Comparison of ENCODE assay signal across 1 cellular context in the genomic region with DNA sequence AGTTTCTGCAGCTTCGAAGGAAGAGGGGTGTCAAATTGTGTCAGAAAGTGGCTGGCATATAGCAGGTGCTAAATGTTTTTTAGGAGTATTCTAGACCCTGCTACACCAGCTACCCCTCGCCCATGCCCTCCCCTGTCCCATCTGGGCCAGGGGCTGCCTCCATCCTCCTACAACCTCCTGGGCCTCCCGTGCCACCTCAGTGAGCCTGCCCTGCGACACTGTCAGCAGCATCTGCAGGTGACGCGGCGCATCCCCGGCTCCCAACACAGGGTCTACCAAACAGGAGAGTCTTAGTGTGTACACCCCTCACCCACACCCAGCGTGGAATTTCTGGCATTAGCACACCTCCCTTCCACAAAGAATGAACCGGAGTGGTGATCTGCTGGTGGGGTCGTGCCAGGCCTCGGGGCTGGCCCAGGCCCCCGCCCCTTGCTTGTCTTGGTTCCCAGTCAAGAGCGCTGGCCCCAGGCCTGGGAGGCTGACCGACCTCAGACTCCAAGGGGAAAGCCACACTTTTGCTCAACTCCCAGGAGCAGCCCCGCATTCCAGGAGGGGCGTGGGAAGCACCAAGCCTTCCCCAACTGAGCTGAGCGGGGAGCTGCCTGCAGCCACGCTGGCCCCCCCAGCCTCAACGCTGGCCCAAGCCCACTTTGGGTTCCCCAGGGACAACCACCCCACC.
TF ChIP-seq lines count a peak whose summit lies in the region.

No MANE protein-coding gene starts in this region.

TF ChIP-seq in HepG2, 621 proteins besides CTCF, POLR2A, EP300 and RAD21:
- no peak for TF ChIP-seq GATA4 (IDR thresholded peaks at IDR 0.05; ENCODE audit: borderline replicate concordance, low read depth)
- TF ChIP-seq, protein P1, sequence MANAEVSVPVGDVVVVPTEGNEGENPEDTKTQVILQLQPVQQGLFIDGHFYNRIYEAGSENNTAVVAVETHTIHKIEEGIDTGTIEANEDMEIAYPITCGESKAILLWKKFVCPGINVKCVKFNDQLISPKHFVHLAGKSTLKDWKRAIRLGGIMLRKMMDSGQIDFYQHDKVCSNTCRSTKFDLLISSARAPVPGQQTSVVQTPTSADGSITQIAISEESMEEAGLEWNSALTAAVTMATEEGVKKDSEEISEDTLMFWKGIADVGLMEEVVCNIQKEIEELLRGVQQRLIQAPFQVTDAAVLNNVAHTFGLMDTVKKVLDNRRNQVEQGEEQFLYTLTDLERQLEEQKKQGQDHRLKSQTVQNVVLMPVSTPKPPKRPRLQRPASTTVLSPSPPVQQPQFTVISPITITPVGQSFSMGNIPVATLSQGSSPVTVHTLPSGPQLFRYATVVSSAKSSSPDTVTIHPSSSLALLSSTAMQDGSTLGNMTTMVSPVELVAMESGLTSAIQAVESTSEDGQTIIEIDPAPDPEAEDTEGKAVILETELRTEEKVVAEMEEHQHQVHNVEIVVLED (CRISPR knock-in tag; IDR thresholded peaks at IDR 0.05; ENCODE audit: borderline replicate concordance) = no peak
- no peak for TF ChIP-seq HNF4A (CRISPR knock-in tag; IDR thresholded peaks at IDR 0.05)
- TF ChIP-seq, protein P2, sequence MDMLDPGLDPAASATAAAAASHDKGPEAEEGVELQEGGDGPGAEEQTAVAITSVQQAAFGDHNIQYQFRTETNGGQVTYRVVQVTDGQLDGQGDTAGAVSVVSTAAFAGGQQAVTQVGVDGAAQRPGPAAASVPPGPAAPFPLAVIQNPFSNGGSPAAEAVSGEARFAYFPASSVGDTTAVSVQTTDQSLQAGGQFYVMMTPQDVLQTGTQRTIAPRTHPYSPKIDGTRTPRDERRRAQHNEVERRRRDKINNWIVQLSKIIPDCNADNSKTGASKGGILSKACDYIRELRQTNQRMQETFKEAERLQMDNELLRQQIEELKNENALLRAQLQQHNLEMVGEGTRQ (IDR thresholded peaks at IDR 0.05; ENCODE audit: low read depth, low read length) = no peak
- TF ChIP-seq, protein P2 (CRISPR knock-in tag; IDR thresholded peaks at IDR 0.05; ENCODE audit: borderline replicate concordance) = no peak
- TF ChIP-seq PTBP1 (IDR thresholded peaks at IDR 0.05; ENCODE audit: low read depth, low read length, poor library complexity, severe bottlenecking) = no peak
- TF ChIP-seq MBNL3 (CRISPR knock-in tag; conservative IDR thresholded peaks at IDR 0.05) = no peak
- TF ChIP-seq GABPA (IDR thresholded peaks at IDR 0.05; ENCODE audit: low read depth, low read length) = no peak
- no peak for TF ChIP-seq GABPA (CRISPR knock-in tag; IDR thresholded peaks at IDR 0.05; ENCODE audit: low read depth)
- TF ChIP-seq, protein P3, sequence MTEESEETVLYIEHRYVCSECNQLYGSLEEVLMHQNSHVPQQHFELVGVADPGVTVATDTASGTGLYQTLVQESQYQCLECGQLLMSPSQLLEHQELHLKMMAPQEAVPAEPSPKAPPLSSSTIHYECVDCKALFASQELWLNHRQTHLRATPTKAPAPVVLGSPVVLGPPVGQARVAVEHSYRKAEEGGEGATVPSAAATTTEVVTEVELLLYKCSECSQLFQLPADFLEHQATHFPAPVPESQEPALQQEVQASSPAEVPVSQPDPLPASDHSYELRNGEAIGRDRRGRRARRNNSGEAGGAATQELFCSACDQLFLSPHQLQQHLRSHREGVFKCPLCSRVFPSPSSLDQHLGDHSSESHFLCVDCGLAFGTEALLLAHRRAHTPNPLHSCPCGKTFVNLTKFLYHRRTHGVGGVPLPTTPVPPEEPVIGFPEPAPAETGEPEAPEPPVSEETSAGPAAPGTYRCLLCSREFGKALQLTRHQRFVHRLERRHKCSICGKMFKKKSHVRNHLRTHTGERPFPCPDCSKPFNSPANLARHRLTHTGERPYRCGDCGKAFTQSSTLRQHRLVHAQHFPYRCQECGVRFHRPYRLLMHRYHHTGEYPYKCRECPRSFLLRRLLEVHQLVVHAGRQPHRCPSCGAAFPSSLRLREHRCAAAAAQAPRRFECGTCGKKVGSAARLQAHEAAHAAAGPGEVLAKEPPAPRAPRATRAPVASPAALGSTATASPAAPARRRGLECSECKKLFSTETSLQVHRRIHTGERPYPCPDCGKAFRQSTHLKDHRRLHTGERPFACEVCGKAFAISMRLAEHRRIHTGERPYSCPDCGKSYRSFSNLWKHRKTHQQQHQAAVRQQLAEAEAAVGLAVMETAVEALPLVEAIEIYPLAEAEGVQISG (CRISPR knock-in tag; IDR thresholded peaks at IDR 0.05) = no peak
- no peak for TF ChIP-seq CBX1 (IDR thresholded peaks at IDR 0.05; ENCODE audit: low read depth)
- TF ChIP-seq ZNF335 (CRISPR knock-in tag; IDR thresholded peaks at IDR 0.05) = no peak
- no peak for TF ChIP-seq ZNF329 (CRISPR knock-in tag; IDR thresholded peaks at IDR 0.05; ENCODE audit: low read depth)
- TF ChIP-seq ZSCAN25 (CRISPR knock-in tag; IDR thresholded peaks at IDR 0.05) = no peak
- TF ChIP-seq, protein P4, sequence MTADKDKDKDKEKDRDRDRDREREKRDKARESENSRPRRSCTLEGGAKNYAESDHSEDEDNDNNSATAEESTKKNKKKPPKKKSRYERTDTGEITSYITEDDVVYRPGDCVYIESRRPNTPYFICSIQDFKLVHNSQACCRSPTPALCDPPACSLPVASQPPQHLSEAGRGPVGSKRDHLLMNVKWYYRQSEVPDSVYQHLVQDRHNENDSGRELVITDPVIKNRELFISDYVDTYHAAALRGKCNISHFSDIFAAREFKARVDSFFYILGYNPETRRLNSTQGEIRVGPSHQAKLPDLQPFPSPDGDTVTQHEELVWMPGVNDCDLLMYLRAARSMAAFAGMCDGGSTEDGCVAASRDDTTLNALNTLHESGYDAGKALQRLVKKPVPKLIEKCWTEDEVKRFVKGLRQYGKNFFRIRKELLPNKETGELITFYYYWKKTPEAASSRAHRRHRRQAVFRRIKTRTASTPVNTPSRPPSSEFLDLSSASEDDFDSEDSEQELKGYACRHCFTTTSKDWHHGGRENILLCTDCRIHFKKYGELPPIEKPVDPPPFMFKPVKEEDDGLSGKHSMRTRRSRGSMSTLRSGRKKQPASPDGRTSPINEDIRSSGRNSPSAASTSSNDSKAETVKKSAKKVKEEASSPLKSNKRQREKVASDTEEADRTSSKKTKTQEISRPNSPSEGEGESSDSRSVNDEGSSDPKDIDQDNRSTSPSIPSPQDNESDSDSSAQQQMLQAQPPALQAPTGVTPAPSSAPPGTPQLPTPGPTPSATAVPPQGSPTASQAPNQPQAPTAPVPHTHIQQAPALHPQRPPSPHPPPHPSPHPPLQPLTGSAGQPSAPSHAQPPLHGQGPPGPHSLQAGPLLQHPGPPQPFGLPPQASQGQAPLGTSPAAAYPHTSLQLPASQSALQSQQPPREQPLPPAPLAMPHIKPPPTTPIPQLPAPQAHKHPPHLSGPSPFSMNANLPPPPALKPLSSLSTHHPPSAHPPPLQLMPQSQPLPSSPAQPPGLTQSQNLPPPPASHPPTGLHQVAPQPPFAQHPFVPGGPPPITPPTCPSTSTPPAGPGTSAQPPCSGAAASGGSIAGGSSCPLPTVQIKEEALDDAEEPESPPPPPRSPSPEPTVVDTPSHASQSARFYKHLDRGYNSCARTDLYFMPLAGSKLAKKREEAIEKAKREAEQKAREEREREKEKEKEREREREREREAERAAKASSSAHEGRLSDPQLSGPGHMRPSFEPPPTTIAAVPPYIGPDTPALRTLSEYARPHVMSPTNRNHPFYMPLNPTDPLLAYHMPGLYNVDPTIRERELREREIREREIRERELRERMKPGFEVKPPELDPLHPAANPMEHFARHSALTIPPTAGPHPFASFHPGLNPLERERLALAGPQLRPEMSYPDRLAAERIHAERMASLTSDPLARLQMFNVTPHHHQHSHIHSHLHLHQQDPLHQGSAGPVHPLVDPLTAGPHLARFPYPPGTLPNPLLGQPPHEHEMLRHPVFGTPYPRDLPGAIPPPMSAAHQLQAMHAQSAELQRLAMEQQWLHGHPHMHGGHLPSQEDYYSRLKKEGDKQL (CRISPR knock-in tag; IDR thresholded peaks at IDR 0.05; ENCODE audit: low read depth) = no peak
- TF ChIP-seq, protein P5, sequence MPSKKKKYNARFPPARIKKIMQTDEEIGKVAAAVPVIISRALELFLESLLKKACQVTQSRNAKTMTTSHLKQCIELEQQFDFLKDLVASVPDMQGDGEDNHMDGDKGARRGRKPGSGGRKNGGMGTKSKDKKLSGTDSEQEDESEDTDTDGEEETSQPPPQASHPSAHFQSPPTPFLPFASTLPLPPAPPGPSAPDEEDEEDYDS (CRISPR knock-in tag; IDR thresholded peaks at IDR 0.05) = no peak
- TF ChIP-seq ZNF292 (CRISPR knock-in tag; IDR thresholded peaks at IDR 0.05; ENCODE audit: borderline replicate concordance, low read depth) = no peak
- no peak for TF ChIP-seq ZNF446 (CRISPR knock-in tag; IDR thresholded peaks at IDR 0.05)
- TF ChIP-seq XBP1 (CRISPR knock-in tag; IDR thresholded peaks at IDR 0.05) = no peak
- TF ChIP-seq NR2F2 (IDR thresholded peaks at IDR 0.05; ENCODE audit: borderline replicate concordance, low read depth) = no peak
